ENCODE assay signal across 14 cellular contexts in the genomic region with DNA sequence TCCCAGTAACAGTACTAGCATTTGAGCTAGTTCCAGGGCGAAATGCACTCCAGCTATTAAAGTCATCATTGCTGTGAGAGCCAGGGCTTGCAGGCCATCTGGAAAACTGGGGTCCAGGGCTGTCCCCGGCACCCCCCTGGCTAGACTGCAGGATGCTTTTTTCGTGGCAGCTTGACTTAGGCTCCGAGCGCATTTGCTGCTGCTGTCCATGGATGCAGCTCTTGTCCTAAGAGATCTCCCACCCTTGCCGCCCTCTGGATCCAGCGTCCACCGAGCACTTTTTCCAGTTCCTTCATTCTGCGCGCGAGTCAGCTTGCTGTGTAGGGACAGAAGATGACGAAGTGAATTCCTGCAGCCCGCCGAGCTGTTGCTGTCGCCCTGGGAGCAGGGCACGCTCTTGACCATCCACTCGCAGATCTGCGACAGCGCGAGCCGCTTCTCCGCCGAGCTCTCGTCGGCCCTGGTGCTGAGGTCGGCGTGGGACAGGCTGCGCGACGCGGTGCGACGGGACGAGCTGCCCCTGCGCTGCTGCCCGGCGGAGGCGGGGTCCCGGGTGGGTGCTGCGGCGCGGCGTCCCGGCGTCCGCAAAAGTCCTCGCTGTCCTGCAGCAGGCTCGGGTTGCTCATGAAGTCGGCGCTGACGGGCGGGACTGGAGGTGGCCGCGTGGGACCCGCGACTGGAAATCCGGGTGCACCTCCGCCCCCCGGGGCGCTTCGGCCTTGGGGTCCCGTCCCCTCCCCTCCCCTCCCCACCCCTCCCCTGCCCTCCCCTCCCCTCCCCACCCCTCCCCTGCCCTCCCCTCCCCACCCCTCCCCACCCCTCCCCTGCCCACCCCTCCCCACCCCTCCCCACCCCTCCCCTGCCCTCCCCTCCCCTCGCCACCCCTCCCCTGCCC. TPM values are rescaled to one million over a fixed set of nuclear protein-coding genes. Genes with fewer than 3 reads are reported as not detected.
DNase-seq lines count a peak whose midpoint lies in the region; ATAC-seq, FAIRE-seq and TF ChIP-seq lines count a peak whose summit lies in the region.
"Had no signal": no experiment of that assay in that cellular context is flagged by ENCODE, and none has a peak within 500 bp of the region (broad histone marks: within the 10 kb centered on the region; RNA-seq: fewer than 3 reads in every experiment).

No MANE protein-coding gene starts in this region.

- H3K27ac ChIP-seq in HepG2 (ENCODE audit: extremely low read length, insufficient read depth, low read length) (no peak overlapping the region), right lobe of liver (no peak overlapping the region), Karpas-422 (ENCODE audit: low read length) (no peak overlapping the region)

- in situ Hi-C loops in HepG2 (cut with HindIII; ENCODE audit: extremely low pct_ligation_motif_present, low pct_unique_long_range_greater_than_20kb), result no loop called here

- no TSS peak for BruUV-seq in HepG2 (replicated peaks; lab: Mats Ljungman, UMichigan)

- no peaks in the 10 kb centered on the region for H3K9me2 ChIP-seq in Karpas-422 (replicated peaks; ENCODE audit: insufficient read depth, low read length)

- H3K36me3 Mint-ChIP-seq in activated naive CD8-positive, alpha-beta T cell treated with anti-CD3 and anti-CD28 coated beads, Interleukin-2, amount 10 ng/mL, durations not matched to agents 7 days and 5 days, result peaks cover 2% of the 10 kb centered on the region

- H3K79me2 ChIP-seq in HepG2 (ENCODE audit: insufficient read depth, low read length) (no peaks in the 10 kb centered on the region), Karpas-422 (ENCODE audit: low read length) (no peaks in the 10 kb centered on the region)

- peaks cover 2 to 18% of the 10 kb centered on the region in 2 experiments; a peak in 3 of 5 replicates for H3K27me3 ChIP-seq in HepG2 (ENCODE audit: control insufficient read depth in 1 of 2, insufficient read depth in 2 of 2, low read length in 2 of 2)
- no peaks in the 10 kb centered on the region for H3K27me3 ChIP-seq in right lobe of liver
- no peaks in the 10 kb centered on the region for H3K27me3 ChIP-seq in Karpas-422 (ENCODE audit: low read length)

- H4K20me1 ChIP-seq in HepG2 (ENCODE audit: insufficient read depth, low read length), result no peaks in the 10 kb centered on the region
- no peaks in the 10 kb centered on the region for H4K20me1 ChIP-seq in Karpas-422 (ENCODE audit: insufficient read depth, low read depth, low read length)

- TF ChIP-seq CTCF in HepG2 (CRISPR knock-in tag; IDR thresholded peaks at IDR 0.05), result no peak
- no peak for TF ChIP-seq CTCF in right lobe of liver (IDR thresholded peaks at IDR 0.05)

- H3K9me3 ChIP-seq in HepG2 (ENCODE audit: low read length) (no peaks in the 10 kb centered on the region), right lobe of liver (no peaks in the 10 kb centered on the region), Karpas-422 (ENCODE audit: low read length) (no peaks in the 10 kb centered on the region)

- WGBS in HepG2 (ENCODE audit: low lambda C conversion rate), result 30% methylated on average over 10 of the region's 63 CpGs
- WGBS in right lobe of liver (ENCODE audit: insufficient coverage, low coverage, low lambda C conversion rate, missing lambda C conversion rate), result 16% methylated on average over 8 of the region's 63 CpGs

- H3K4me2 ChIP-seq in HepG2 (ENCODE audit: low read depth, low read length) (0 out of 2 replicates have a peak overlapping the region, but pooled peaks have one; percentile 7), Karpas-422 (ENCODE audit: low read depth, low read length, poor library complexity, severe bottlenecking) (no peak overlapping the region)

- no peak overlapping the region for H3K4me3 ChIP-seq in HepG2 (replicated peaks in 1 of 3; ENCODE audit: insufficient read depth in 1 of 3, low read depth in 2 of 3, low read length in 3 of 3)
- no peak overlapping the region for H3K4me3 ChIP-seq in right lobe of liver
- H3K4me3 ChIP-seq in Karpas-422 (ENCODE audit: low read length), result no peak overlapping the region

- H3K9ac ChIP-seq in HepG2 (ENCODE audit: insufficient read depth, low read depth, low read length) (no peak overlapping the region), Karpas-422 (ENCODE audit: low read length) (no peak overlapping the region)

- TF ChIP-seq EP300 in HepG2 (IDR thresholded peaks at IDR 0.05; ENCODE audit: low read depth in 2 of 2, low read length in 2 of 2) (no peak), HepG2 (CRISPR knock-in tag; IDR thresholded peaks at IDR 0.05; ENCODE audit: borderline replicate concordance) (no peak)

- TF ChIP-seq RAD21 in HepG2 (CRISPR knock-in tag; IDR thresholded peaks at IDR 0.05), result no peak

- H3K36me3 ChIP-seq in HepG2 (replicated peaks in 1 of 2; ENCODE audit: control insufficient read depth in 1 of 2, insufficient read depth in 2 of 2, low read length in 2 of 2), result no peaks in the 10 kb centered on the region
- no peaks in the 10 kb centered on the region for H3K36me3 ChIP-seq in right lobe of liver
- H3K36me3 ChIP-seq in Karpas-422 (ENCODE audit: insufficient read depth, low read length), result no peaks in the 10 kb centered on the region

- no peak for FAIRE-seq in HepG2 (lab: Jason Lieb, UNC)

- no peak overlapping the region for H2AFZ ChIP-seq in HepG2 (ENCODE audit: low read length)
- no peak overlapping the region for H2AFZ ChIP-seq in Karpas-422 (ENCODE audit: low read length)

- intact Hi-C loops in HepG2 (cut with micrococcal nuclease; ENCODE audit: unreplicated experiment), result no loop called here
- intact Hi-C loops in right lobe of liver (cut with DNase I), result no loop called here

- peaks cover 37% of the 10 kb centered on the region for H3K27me3 Mint-ChIP-seq in activated naive CD8-positive, alpha-beta T cell treated with anti-CD3 and anti-CD28 coated beads, Interleukin-2, amount 10 ng/mL, durations not matched to agents 7 days and 5 days

- no peaks in the 10 kb centered on the region for H3K4me1 ChIP-seq in HepG2 (ENCODE audit: insufficient read depth, low read length)
- no peaks in the 10 kb centered on the region for H3K4me1 ChIP-seq in right lobe of liver
- peaks cover under 1% of the 10 kb centered on the region; the same call in 1 of the 2 replicates for H3K4me1 ChIP-seq in Karpas-422 (ENCODE audit: low read length)

- POLR2A ChIA-PET in HepG2 (lab: Yijun Ruan, JAX), result no interaction called here
- POLR2A ChIA-PET in activated naive CD8-positive, alpha-beta T cell treated with anti-CD3 and anti-CD28 coated beads, Interleukin-2, amount 10 ng/mL, durations not matched to agents 7 days and 5 days (lab: Charles Lee), result interaction anchor here (0.5 to 0.9 kb wide), 2 partner anchors 240 to 270 kb away, joined by 3 to 4 read pairs; no protein-coding TSS in a partner anchor

- peaks cover 11% of the 10 kb centered on the region for H3K4me1 Mint-ChIP-seq in activated naive CD8-positive, alpha-beta T cell treated with anti-CD3 and anti-CD28 coated beads, Interleukin-2, amount 10 ng/mL, durations not matched to agents 7 days and 5 days

- CTCF ChIA-PET in HepG2 (lab: Yijun Ruan, JAX; ENCODE audit: low intra/inter-chr PET ratio, low total read pairs), result no interaction called here

- H3K9me3 Mint-ChIP-seq in activated naive CD8-positive, alpha-beta T cell treated with anti-CD3 and anti-CD28 coated beads, Interleukin-2, amount 10 ng/mL, durations not matched to agents 7 days and 5 days, result no peaks in the 10 kb centered on the region
- H3K9me3 Mint-ChIP-seq: activated T-cell treated with anti-CD3 and anti-CD28 coated beads, Interleukin-2, amount 50 U/mL, for 72 hours had no signal

- no peak for TF ChIP-seq POLR2A in HepG2 (IDR thresholded peaks at IDR 0.05; ENCODE audit: insufficient read depth in 1 of 2, low read depth in 2 of 2, low read length in 2 of 2)
- TF ChIP-seq POLR2A in right lobe of liver (IDR thresholded peaks at IDR 0.05), result no peak

- peak overlapping the region; percentile 64 for H3K27ac Mint-ChIP-seq in activated naive CD8-positive, alpha-beta T cell treated with anti-CD3 and anti-CD28 coated beads, Interleukin-2, amount 10 ng/mL, durations not matched to agents 7 days and 5 days
- H3K27ac Mint-ChIP-seq: activated T-cell treated with anti-CD3 and anti-CD28 coated beads, Interleukin-2, amount 50 U/mL, for 72 hours had no signal

- peak overlapping the region; percentile 16 for H3K4me3 Mint-ChIP-seq in activated naive CD8-positive, alpha-beta T cell treated with anti-CD3 and anti-CD28 coated beads, Interleukin-2, amount 10 ng/mL, durations not matched to agents 7 days and 5 days

- DNase-seq in HepG2 (ENCODE audit: low spot score), result no peak
- no peak for DNase-seq in right lobe of liver
- peak; percentile 41 for DNase-seq in activated naive CD8-positive, alpha-beta T cell treated with anti-CD3 and anti-CD28 coated beads, Interleukin-2, amount 10 ng/mL, durations not matched to agents 7 days and 5 days
- DNase-seq in left kidney (ENCODE audit: low read depth, low spot score), result peak; percentile 88
- DNase-seq in hypothalamus (lab: John Stamatoyannopoulos, UW), result no peak
- no peak for DNase-seq in DMS79 treated with DMSO at 0.1 percent for 48 hours (lab: John Stamatoyannopoulos, UW)
- DNase-seq in Karpas-422, result no peak
- DNase-seq: dermis blood vessel endothelial cell, NCI-H2171 had no signal

- ATAC-seq in HepG2 (peak; percentile 55), right lobe of liver (no peak), GM18873 (IDR thresholded peaks at IDR 0.05; ENCODE audit: low FRiP score, unreplicated experiment) (no peak)
- ATAC-seq in activated naive CD8-positive, alpha-beta T cell treated with anti-CD3 and anti-CD28 coated beads, Interleukin-2, amount 10 ng/mL, durations not matched to agents 7 days and 5 days (ENCODE audit: low read depth), result no peak

RNA-seq across cellular contexts. Expression of gene OR2V1, which starts 30.6 kb away (rescaled TPM):
- total RNA-seq in HepG2 (2016; rRNA removed; fragmentation: Illumina TruSeq; extraction: Trizol) (not detected in 2 replicates), right lobe of liver (not detected)
- total RNA-seq in HepG2 (2016; cell fraction: cytosol; rRNA removed; fragmentation: Illumina TruSeq; extraction: Trizol; ENCODE audit: low read depth), result not detected in 2 replicates
- not detected in 2 replicates for total RNA-seq in HepG2 (2016; cell fraction: insoluble cytoplasmic fraction; rRNA removed; fragmentation: Illumina TruSeq; extraction: Trizol)
- not detected in 2 replicates for total RNA-seq in HepG2 (2016; cell fraction: membrane; rRNA removed; fragmentation: Illumina TruSeq; extraction: Trizol)
- not detected in 2 replicates for total RNA-seq in HepG2 (2016; cell fraction: nucleus; rRNA removed; fragmentation: Illumina TruSeq; extraction: Trizol)
- not detected in 2 replicates for polyA plus RNA-seq in HepG2 (2011; rRNA removed)
- not detected in 2 replicates for polyA plus RNA-seq in HepG2 (2011; cell fraction: cytosol; rRNA removed)
- not detected in 2 replicates for polyA plus RNA-seq in HepG2 (2011; cell fraction: nucleus; rRNA removed)
- polyA plus RNA-seq in HepG2 (2012), result not detected in 2 replicates
- not detected in 2 replicates for polyA plus RNA-seq in HepG2 (2016; cell fraction: cytosol; fragmentation: Illumina TruSeq; extraction: Trizol; ENCODE audit: low read depth)
- not detected in 2 replicates for polyA plus RNA-seq in HepG2 (2016; cell fraction: insoluble cytoplasmic fraction; fragmentation: Illumina TruSeq; extraction: Trizol; ENCODE audit: low read depth)
- not detected in 2 replicates for polyA plus RNA-seq in HepG2 (2016; cell fraction: membrane; fragmentation: Illumina TruSeq; extraction: Trizol; ENCODE audit: low read depth)
- not detected in 2 replicates for polyA plus RNA-seq in HepG2 (2016; cell fraction: nucleus; fragmentation: Illumina TruSeq; extraction: Trizol; ENCODE audit: insufficient read depth, low read depth)
- polyA minus RNA-seq in HepG2 (2011; rRNA and poly(A)+ RNA removed; ENCODE audit: low replicate concordance), result not detected in 2 replicates
- not detected in 2 replicates for polyA minus RNA-seq in HepG2 (2011; cell fraction: cytosol; rRNA and poly(A)+ RNA removed)
- not detected in 2 replicates for polyA minus RNA-seq in HepG2 (2011; cell fraction: nucleus; rRNA and poly(A)+ RNA removed)
- not detected for total RNA-seq in activated naive CD8-positive, alpha-beta T cell treated with anti-CD3 and anti-CD28 coated beads, Interleukin-2, amount 10 ng/mL, durations not matched to agents 7 days and 5 days
- not detected in 2 replicates for total RNA-seq in Karpas-422 (2014; rRNA removed; shearing (Covaris generic); ENCODE audit: low replicate concordance)
- total RNA-seq: activated T-cell treated with anti-CD3 and anti-CD28 coated beads, Interleukin-2, amount 50 U/mL, for 72 hours; dermis blood vessel endothelial cell; HT-29; liver; temporal lobe had no signal
- polyA plus RNA-seq: liver had no signal

RNA-seq across cellular contexts. Expression of gene OR2V2, which starts 47.0 kb away (rescaled TPM):
- total RNA-seq in HepG2 (2016; rRNA removed; fragmentation: Illumina TruSeq; extraction: Trizol), result not detected in 2 replicates
- total RNA-seq in HepG2 (2016; cell fraction: cytosol; rRNA removed; fragmentation: Illumina TruSeq; extraction: Trizol; ENCODE audit: low read depth), result not detected in 2 replicates
- not detected in 2 replicates for total RNA-seq in HepG2 (2016; cell fraction: insoluble cytoplasmic fraction; rRNA removed; fragmentation: Illumina TruSeq; extraction: Trizol)
- not detected in 2 replicates for total RNA-seq in HepG2 (2016; cell fraction: membrane; rRNA removed; fragmentation: Illumina TruSeq; extraction: Trizol)
- total RNA-seq in HepG2 (2016; cell fraction: nucleus; rRNA removed; fragmentation: Illumina TruSeq; extraction: Trizol), result not detected in 2 replicates
- not detected in 2 replicates for polyA plus RNA-seq in HepG2 (2011; rRNA removed)
- not detected in 2 replicates for polyA plus RNA-seq in HepG2 (2011; cell fraction: cytosol; rRNA removed)
- polyA plus RNA-seq in HepG2 (2011; cell fraction: nucleus; rRNA removed), result not detected in 2 replicates
- polyA plus RNA-seq in HepG2 (2012), result not detected in 2 replicates
- polyA plus RNA-seq in HepG2 (2016; cell fraction: cytosol; fragmentation: Illumina TruSeq; extraction: Trizol; ENCODE audit: low read depth), result not detected in 2 replicates
- polyA plus RNA-seq in HepG2 (2016; cell fraction: insoluble cytoplasmic fraction; fragmentation: Illumina TruSeq; extraction: Trizol; ENCODE audit: low read depth), result not detected in 2 replicates
- polyA plus RNA-seq in HepG2 (2016; cell fraction: membrane; fragmentation: Illumina TruSeq; extraction: Trizol; ENCODE audit: low read depth), result not detected in 2 replicates
- not detected in 2 replicates for polyA plus RNA-seq in HepG2 (2016; cell fraction: nucleus; fragmentation: Illumina TruSeq; extraction: Trizol; ENCODE audit: insufficient read depth, low read depth)
- polyA minus RNA-seq in HepG2 (2011; rRNA and poly(A)+ RNA removed; ENCODE audit: low replicate concordance), result not detected in 2 replicates
- not detected in 2 replicates for polyA minus RNA-seq in HepG2 (2011; cell fraction: cytosol; rRNA and poly(A)+ RNA removed)
- not detected in 2 replicates for polyA minus RNA-seq in HepG2 (2011; cell fraction: nucleus; rRNA and poly(A)+ RNA removed)
- not detected for total RNA-seq in right lobe of liver
- total RNA-seq in activated naive CD8-positive, alpha-beta T cell treated with anti-CD3 and anti-CD28 coated beads, Interleukin-2, amount 10 ng/mL, durations not matched to agents 7 days and 5 days, result not detected
- not detected in 2 replicates for total RNA-seq in Karpas-422 (2014; rRNA removed; shearing (Covaris generic); ENCODE audit: low replicate concordance)
- total RNA-seq: activated T-cell treated with anti-CD3 and anti-CD28 coated beads, Interleukin-2, amount 50 U/mL, for 72 hours; dermis blood vessel endothelial cell; HT-29; liver; temporal lobe had no signal
- polyA plus RNA-seq: liver had no signal

Comparison
In these comparisons a context has a peak if more than half of its experiments do, and no peak if none do; other contexts are left out.
1. DNase-seq: peak in activated naive CD8-positive, alpha-beta T cell treated with anti-CD3 and anti-CD28 coated beads, Interleukin-2, amount 10 ng/mL, durations not matched to agents 7 days and 5 days (single experiment) and left kidney (single experiment); none in HepG2 (single experiment), right lobe of liver (0 of 3), hypothalamus (0 of 51), DMS79 treated with DMSO at 0.1 percent for 48 hours (single experiment) and Karpas-422 (single experiment).